9 cellular contexts compared by ENCODE assay signal in genomic region chr5:74206571-74207550, GRCh38.
DNase-seq lines count a peak whose midpoint lies in the region; ATAC-seq, FAIRE-seq and TF ChIP-seq lines count a peak whose summit lies in the region.
"Had no signal": no experiment of that assay in that cellular context is flagged by ENCODE, and none has a peak within 500 bp of the region (broad histone marks: within the 10 kb centered on the region; RNA-seq: fewer than 3 reads in every experiment).

No MANE protein-coding gene starts in this region.

- no peaks in the 10 kb centered on the region for H3K27me3 ChIP-seq in left lung
- H3K27me3 ChIP-seq in small intestine (ENCODE audit: control insufficient read depth in 2 of 2, insufficient read depth in 2 of 2, low read length in 2 of 2) = no peaks in the 10 kb centered on the region
- H3K27me3 ChIP-seq: upper lobe of left lung had no signal

- peaks cover 0 to 5% of the 10 kb centered on the region in 2 donors for H3K4me1 ChIP-seq in left lung
- H3K4me1 ChIP-seq in small intestine (ENCODE audit: control insufficient read depth in 2 of 2, insufficient read depth in 1 of 2, low read depth in 1 of 2, low read length in 1 of 2) = peaks cover 2 to 5% of the 10 kb centered on the region in 2 donors

- H3K9me3 ChIP-seq in left lung (no peaks in the 10 kb centered on the region), small intestine (ENCODE audit: control insufficient read depth, low read depth) (no peaks in the 10 kb centered on the region)
- H3K9me3 ChIP-seq: upper lobe of left lung had no signal

- no peak for FAIRE-seq in small intestine (lab: Jason Lieb, UNC)

- DNase-seq in AG08395 (ENCODE audit: low spot score) (peak; percentile 76), NCI-H1694 treated with DMSO at 0.1 percent for 48 hours (lab: John Stamatoyannopoulos, UW) (peak; percentile 87), anterior cingulate cortex (lab: John Stamatoyannopoulos, UW) (peak in 53 of 58 donors; percentile 16 to 87 (median 60)), left lung (peak in 1 of 2 donors; percentile 74), T-helper 2 cell (no peak), small intestine (no peak), coronary artery (ENCODE audit: low spot score) (no peak)

- no peak overlapping the region for H3K4me3 ChIP-seq in left lung
- no peak overlapping the region for H3K4me3 ChIP-seq in small intestine (ENCODE audit: low read depth in 1 of 2, low read length in 2 of 2)
- no peak overlapping the region for H3K4me3 ChIP-seq in coronary artery
- H3K4me3 ChIP-seq: upper lobe of left lung had no signal

- no peaks in the 10 kb centered on the region for H3K36me3 ChIP-seq in left lung
- no peaks in the 10 kb centered on the region for H3K36me3 ChIP-seq in small intestine (ENCODE audit: control insufficient read depth in 2 of 2, insufficient read depth in 2 of 2, low read length in 2 of 2)
- H3K36me3 ChIP-seq: upper lobe of left lung had no signal

- H3K27ac ChIP-seq in left lung (no peak overlapping the region), small intestine (ENCODE audit: low read depth in 1 of 2, low read length in 1 of 2) (no peak overlapping the region), coronary artery (peak overlapping the region in 1 of 2 donors; percentile 20)
- H3K27ac ChIP-seq: upper lobe of left lung had no signal

- TF ChIP-seq CTCF in left lung (IDR thresholded peaks at IDR 0.05) (no peak), coronary artery (IDR thresholded peaks at IDR 0.05) (no peak)

- ATAC-seq in left lung (peak; percentile 89), HG02973 (IDR thresholded peaks at IDR 0.05; ENCODE audit: unreplicated experiment) (no peak)

- 68 to 78% (median 71%) methylated on average over 12 of the region's 12 CpGs for WGBS in small intestine, 3 donors

- intact Hi-C loops in left lung (cut with DNase I) = no loop called here

Comparison
In these comparisons a context has a peak if more than half of its experiments do, and no peak if none do; other contexts are left out.
1. DNase-seq: peak in AG08395 (single experiment), NCI-H1694 treated with DMSO at 0.1 percent for 48 hours (single experiment) and anterior cingulate cortex (53 of 58); none in T-helper 2 cell (0 of 5), small intestine (single experiment) and coronary artery (single experiment).